In the genomic region with DNA sequence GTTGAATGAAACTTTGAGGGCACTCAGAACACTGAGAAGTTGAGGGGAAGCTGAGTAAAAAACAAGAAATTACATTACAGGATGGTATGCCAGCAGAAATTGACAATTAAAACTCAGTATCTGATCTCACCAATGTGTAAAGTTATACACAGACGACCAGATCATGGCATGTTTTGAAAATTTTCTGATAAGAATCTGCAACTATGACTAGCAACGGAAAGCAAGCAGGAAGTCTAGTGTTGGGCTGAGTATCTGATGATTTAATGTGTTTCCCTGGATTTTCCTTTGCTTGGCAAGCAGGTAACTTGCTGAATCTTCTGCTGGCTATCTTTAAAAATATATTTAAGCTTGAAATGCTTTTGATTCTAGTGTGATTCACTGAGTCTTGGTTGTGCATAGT, we compare ENCODE assay signal across 24 cellular contexts. TPM values are rescaled to one million over a fixed set of nuclear protein-coding genes. Genes with fewer than 3 reads are reported as not detected.
DNase-seq lines count a peak whose midpoint lies in the region; ATAC-seq and TF ChIP-seq lines count a peak whose summit lies in the region.
"Had no signal": no experiment of that assay in that cellular context is flagged by ENCODE, and none has a peak within 500 bp of the region (broad histone marks: within the 10 kb centered on the region; RNA-seq: fewer than 3 reads in every experiment).

No MANE protein-coding gene starts in this region.

- peaks cover 79% of the 10 kb centered on the region for H3K4me1 Mint-ChIP-seq in activated T-cell treated with anti-CD3 and anti-CD28 coated beads, Interleukin-2, amount 50 U/mL, for 4 hours (ENCODE audit: low read depth)
- H3K4me1 Mint-ChIP-seq in activated naive CD8-positive, alpha-beta T cell (ENCODE audit: low read depth) = peaks cover 88% of the 10 kb centered on the region
- H3K4me1 Mint-ChIP-seq in stimulated activated effector memory CD8-positive, alpha-beta T cell treated with anti-CD3 and anti-CD28 coated beads, Interleukin-12 subunit alpha, Interleukin-12 subunit beta, amount 100 ng/mL, for 72 hours = peaks cover 7% of the 10 kb centered on the region
- H3K4me1 Mint-ChIP-seq: memory B cell had no signal

- H3K9ac ChIP-seq in parathyroid adenoma = no peak overlapping the region

- no peak for DNase-seq in activated T-cell treated with anti-CD3 and anti-CD28 coated beads, Interleukin-2, amount 50 U/mL, for 4 hours
- DNase-seq in activated T-cell treated with anti-CD3 and anti-CD28 coated beads, Interleukin-2, amount 50 U/mL, for 48 hours = no peak
- DNase-seq in M059J (ENCODE audit: low read depth) (peak; percentile 37), SKM-1 (lab: John Stamatoyannopoulos, UW; ENCODE audit: unreplicated experiment) (no peak)
- DNase-seq in stimulated activated effector memory CD8-positive, alpha-beta T cell treated with anti-CD3 and anti-CD28 coated beads, Interleukin-12 subunit alpha, Interleukin-12 subunit beta, amount 100 ng/mL, for 72 hours (ENCODE audit: low spot score in 2 of 2) = no peak
- DNase-seq: activated CD4-positive, CD25-positive, alpha-beta regulatory T cell; foreskin fibroblast; hippocampal formation; kidney; MM.1S; natural killer cell; NCI-H146; NCI-H2227 treated with DMSO at 0.1 percent for 48 hours; NCI-H774; OCI-M1; SHP77 treated with DMSO at 0.1 percent for 48 hours; stimulated activated CD4-positive, alpha-beta T cell treated with anti-CD3 and anti-CD28 coated beads, Interleukin-2, amount 100 ng/mL, for 24 hours; stimulated activated naive CD8-positive, alpha-beta T cell treated with anti-CD3 and anti-CD28 coated beads, Interleukin-15, Interleukin-2, amounts not matched to agents 100 U/mL and 50 U/mL, for 24 hours had no signal

- H3K9me3 ChIP-seq in parathyroid adenoma (ENCODE audit: control insufficient read depth, low read length) = no peaks in the 10 kb centered on the region
- H3K9me3 ChIP-seq: A549 had no signal

- H3K27ac Mint-ChIP-seq in activated naive CD8-positive, alpha-beta T cell = peak overlapping the region; percentile 81
- no peak overlapping the region for H3K27ac Mint-ChIP-seq in stimulated activated effector memory CD8-positive, alpha-beta T cell treated with anti-CD3 and anti-CD28 coated beads, Interleukin-12 subunit alpha, Interleukin-12 subunit beta, amount 100 ng/mL, for 72 hours
- H3K27ac Mint-ChIP-seq: memory B cell, natural killer cell had no signal

- H3K27me3 Mint-ChIP-seq in activated T-cell treated with anti-CD3 and anti-CD28 coated beads, Interleukin-2, amount 50 U/mL, for 4 hours (ENCODE audit: low read depth) = peaks cover 6% of the 10 kb centered on the region
- no peaks in the 10 kb centered on the region for H3K27me3 Mint-ChIP-seq in activated naive CD8-positive, alpha-beta T cell

- peak overlapping the region; percentile 15 for H3K4me3 ChIP-seq in parathyroid adenoma (ENCODE audit: low read depth, low read length)
- H3K4me3 ChIP-seq: A549 had no signal

- peaks cover 64% of the 10 kb centered on the region for H3K4me1 ChIP-seq in parathyroid adenoma

- peak overlapping the region; percentile 30 for H2AFZ ChIP-seq in parathyroid adenoma

- TF ChIP-seq CTCF in parathyroid adenoma (IDR thresholded peaks at IDR 0.05) = no peak

- peak in 1 of 2 donors; percentile 11 for ATAC-seq in activated T-cell treated with anti-CD3 and anti-CD28 coated beads, Interleukin-2, amount 50 U/mL, for 4 hours
- no peak for ATAC-seq in GM19328 (IDR thresholded peaks at IDR 0.05; ENCODE audit: unreplicated experiment)
- ATAC-seq in stimulated activated effector memory CD8-positive, alpha-beta T cell treated with anti-CD3 and anti-CD28 coated beads, Interleukin-12 subunit alpha, Interleukin-12 subunit beta, amount 100 ng/mL, for 72 hours = no peak
- ATAC-seq: A549; HCT116; natural killer cell; stimulated activated naive CD8-positive, alpha-beta T cell treated with anti-CD3 and anti-CD28 coated beads, Interleukin-15, Interleukin-2, amounts not matched to agents 100 U/mL and 50 U/mL, for 24 hours had no signal

- peak overlapping the region; percentile 98 for H3K27ac ChIP-seq in parathyroid adenoma
- H3K27ac ChIP-seq: A549 had no signal

- no peaks in the 10 kb centered on the region for H3K36me3 Mint-ChIP-seq in activated T-cell treated with anti-CD3 and anti-CD28 coated beads, Interleukin-2, amount 50 U/mL, for 4 hours (ENCODE audit: insufficient read depth)
- no peaks in the 10 kb centered on the region for H3K36me3 Mint-ChIP-seq in activated naive CD8-positive, alpha-beta T cell
- no peaks in the 10 kb centered on the region for H3K36me3 Mint-ChIP-seq in stimulated activated effector memory CD8-positive, alpha-beta T cell treated with anti-CD3 and anti-CD28 coated beads, Interleukin-12 subunit alpha, Interleukin-12 subunit beta, amount 100 ng/mL, for 72 hours
- H3K36me3 Mint-ChIP-seq: memory B cell, natural killer cell had no signal

- no peaks in the 10 kb centered on the region for H3K36me3 ChIP-seq in parathyroid adenoma (ENCODE audit: control insufficient read depth, insufficient read depth, low read length)

- H3K27me3 ChIP-seq in parathyroid adenoma (ENCODE audit: control insufficient read depth, insufficient read depth, low read length) = no peaks in the 10 kb centered on the region

- peak overlapping the region; percentile 0 for H3K4me3 Mint-ChIP-seq in activated T-cell treated with anti-CD3 and anti-CD28 coated beads, Interleukin-2, amount 50 U/mL, for 4 hours
- peak overlapping the region; percentile 48 for H3K4me3 Mint-ChIP-seq in activated naive CD8-positive, alpha-beta T cell
- no peak overlapping the region for H3K4me3 Mint-ChIP-seq in stimulated activated effector memory CD8-positive, alpha-beta T cell treated with anti-CD3 and anti-CD28 coated beads, Interleukin-12 subunit alpha, Interleukin-12 subunit beta, amount 100 ng/mL, for 72 hours
- H3K4me3 Mint-ChIP-seq: memory B cell, natural killer cell had no signal

- no peaks in the 10 kb centered on the region for H3K9me3 Mint-ChIP-seq in activated T-cell treated with anti-CD3 and anti-CD28 coated beads, Interleukin-2, amount 50 U/mL, for 4 hours
- no peaks in the 10 kb centered on the region for H3K9me3 Mint-ChIP-seq in activated naive CD8-positive, alpha-beta T cell (ENCODE audit: low read depth)
- no peaks in the 10 kb centered on the region for H3K9me3 Mint-ChIP-seq in stimulated activated effector memory CD8-positive, alpha-beta T cell treated with anti-CD3 and anti-CD28 coated beads, Interleukin-12 subunit alpha, Interleukin-12 subunit beta, amount 100 ng/mL, for 72 hours
- H3K9me3 Mint-ChIP-seq: memory B cell, natural killer cell had no signal

- peak overlapping the region; percentile 58 for H3K4me2 ChIP-seq in parathyroid adenoma (ENCODE audit: low read length)
- H3K4me2 ChIP-seq: A549 had no signal

- no peaks in the 10 kb centered on the region for H3K79me2 ChIP-seq in parathyroid adenoma

RNA-seq across cellular contexts. Expression of gene GCNT4, which starts 5.2 kb away (rescaled TPM):
- 1 to 10 TPM; 1.1 to 1.3 (median 1.2) TPM for total RNA-seq in activated T-cell treated with anti-CD3 and anti-CD28 coated beads, Interleukin-2, amount 50 U/mL, for 4 hours
- 0.79 and 1.2 TPM in 2 replicates for total RNA-seq in M059J (2014; rRNA removed; shearing (Covaris generic))
